In the genomic region with DNA sequence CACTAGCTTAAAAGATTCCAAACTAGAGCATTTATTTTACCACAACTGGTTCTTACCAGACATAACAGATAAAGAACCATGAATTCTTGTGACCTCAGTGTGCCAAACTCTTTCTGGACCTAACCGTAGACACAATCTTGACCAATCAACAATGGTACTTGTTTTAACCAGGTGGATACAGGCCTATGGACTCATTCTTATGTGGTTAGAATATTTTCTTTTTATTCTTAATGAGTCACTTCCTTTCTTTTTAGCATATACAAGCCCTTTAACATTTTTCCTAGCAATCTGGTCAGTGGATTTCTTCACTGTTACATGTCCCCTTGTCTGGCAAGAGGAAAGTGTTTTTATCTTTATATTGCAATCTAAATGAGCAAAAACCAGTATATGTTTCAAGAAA, we compare ENCODE assay signal across 18 cellular contexts.
"Had no signal": no experiment of that assay in that cellular context is flagged by ENCODE, and none has a peak within 500 bp of the region (broad histone marks: within the 10 kb centered on the region; RNA-seq: fewer than 3 reads in every experiment).

No MANE protein-coding gene starts in this region.

- H3K36me3 ChIP-seq: gastrocnemius medialis, neural progenitor cell, right atrium auricular region, thyroid gland had no signal

- H3K9ac ChIP-seq: neural progenitor cell had no signal

- H3K27me3 ChIP-seq: body of pancreas, gastrocnemius medialis, neural progenitor cell, right atrium auricular region, thyroid gland had no signal

- ATAC-seq: activated CD4-positive, alpha-beta T cell treated with anti-CD3 and anti-CD28 coated beads for 36 hours; activated CD8-positive, alpha-beta T cell treated with anti-CD3 and anti-CD28 coated beads for 36 hours; body of pancreas; esophagus mucosa; gastrocnemius medialis had no signal

- H3K4me1 ChIP-seq: body of pancreas, gastrocnemius medialis, right atrium auricular region, thyroid gland had no signal

- H3K27ac ChIP-seq: body of pancreas, gastrocnemius medialis, neural progenitor cell, right atrium auricular region, skin epidermis, thyroid gland, VCaP had no signal

- H3K4me3 ChIP-seq: body of pancreas, gastrocnemius medialis, neural progenitor cell, right atrium auricular region, skin epidermis, thyroid gland had no signal

- H2AFZ ChIP-seq: neural progenitor cell had no signal

- H3K4me2 ChIP-seq: neural progenitor cell had no signal

- DNase-seq: activated CD4-positive, alpha-beta T cell treated with anti-CD3 and anti-CD28 coated beads for 36 hours; activated CD8-positive, alpha-beta memory T cell treated with anti-CD3 and anti-CD28 coated beads, Interleukin-2, amount 50 U/mL, for 4 hours; activated CD8-positive, alpha-beta T cell treated with anti-CD3 and anti-CD28 coated beads for 36 hours; activated naive CD4-positive, alpha-beta T cell; body of pancreas; cerebellar nuclear complex; dermis blood vessel endothelial cell; gastrocnemius medialis; kidney glomerular epithelial cell; posterior cingulate gyrus; T-helper 9 cell; thyroid gland had no signal

- H3K9me3 ChIP-seq: body of pancreas, gastrocnemius medialis, right atrium auricular region, thyroid gland had no signal

- FAIRE-seq: urothelium cell line had no signal
